16 cellular contexts compared by ENCODE assay signal in the genomic region with DNA sequence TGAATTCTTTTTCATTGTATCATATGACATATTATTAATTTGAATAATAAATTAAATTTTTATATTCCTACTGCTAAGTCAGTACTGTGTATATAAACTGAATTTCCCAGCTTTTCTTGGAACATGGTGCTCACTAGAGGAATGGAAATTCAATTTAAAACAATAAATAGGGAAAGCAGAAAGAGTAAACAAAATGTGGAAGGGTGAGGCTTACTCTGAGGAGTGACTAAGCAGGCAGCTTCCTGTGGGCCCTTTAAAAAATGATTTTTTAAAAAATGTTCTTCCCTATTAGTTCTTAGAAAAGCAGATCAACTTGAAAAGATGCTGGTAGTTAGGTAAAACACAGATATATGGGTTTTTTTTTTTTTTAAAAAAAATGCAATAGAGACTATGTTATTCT. TPM values are rescaled to one million over a fixed set of nuclear protein-coding genes. Genes with fewer than 3 reads are reported as not detected.
DNase-seq lines count a peak whose midpoint lies in the region; ATAC-seq, FAIRE-seq and TF ChIP-seq lines count a peak whose summit lies in the region.
"Had no signal": no experiment of that assay in that cellular context is flagged by ENCODE, and none has a peak within 500 bp of the region (broad histone marks: within the 10 kb centered on the region; RNA-seq: fewer than 3 reads in every experiment).

No MANE protein-coding gene starts in this region.

- H4K20me1 ChIP-seq in PC-9 (ENCODE audit: insufficient read depth) (no peaks in the 10 kb centered on the region), endothelial cell of umbilical vein (replicated peaks; ENCODE audit: control insufficient read depth, extremely low read depth, insufficient read depth, low read length) (no peaks in the 10 kb centered on the region)
- H4K20me1 ChIP-seq: BLaER1 had no signal

- H3K4me3 ChIP-seq in PC-9: no peak overlapping the region
- H3K4me3 ChIP-seq in endothelial cell of umbilical vein (replicated peaks in 1 of 3; ENCODE audit: insufficient read depth in 1 of 3, low read depth in 1 of 3, low read length in 3 of 3): no peak overlapping the region
- H3K4me3 ChIP-seq in upper lobe of right lung: no peak overlapping the region
- H3K4me3 ChIP-seq in dorsolateral prefrontal cortex: no peak overlapping the region
- H3K4me3 ChIP-seq: BLaER1, lung, tibial nerve had no signal

- H3K27ac ChIP-seq in PC-9 (no peak overlapping the region), endothelial cell of umbilical vein (ENCODE audit: insufficient read depth, low read depth, low read length) (peak overlapping the region; percentile 67), upper lobe of right lung (peak overlapping the region; percentile 34), dorsolateral prefrontal cortex (peak overlapping the region in 9 of 59 donors; percentile 2 to 43 (median 24))
- H3K27ac ChIP-seq: BLaER1 had no signal

- no peaks in the 10 kb centered on the region for H3K9me3 ChIP-seq in PC-9 (ENCODE audit: insufficient read depth, low read depth)
- H3K9me3 ChIP-seq in endothelial cell of umbilical vein (replicated peaks; ENCODE audit: control insufficient read depth, insufficient read depth, low read length): no peaks in the 10 kb centered on the region
- H3K9me3 ChIP-seq in upper lobe of right lung: no peaks in the 10 kb centered on the region
- H3K9me3 ChIP-seq: BLaER1, tibial nerve had no signal

- intact Hi-C loops in left ventricle myocardium superior (cut with micrococcal nuclease): no loop called here
- intact Hi-C loops in Right ventricle myocardium superior (cut with DNase I): loop anchor here (10.0 kb wide), 1 partner anchor 48 kb away; the partner anchor contains the start of gene S1PR1
- intact Hi-C loops in PC-9 (cut with micrococcal nuclease; ENCODE audit: unreplicated experiment): no loop called here
- intact Hi-C loops in endothelial cell of umbilical vein (cut with micrococcal nuclease): loop anchor here (1.0 kb wide), 1 partner anchor 49 kb away; no protein-coding TSS in a partner anchor
- intact Hi-C loops in upper lobe of right lung (cut with DNase I): no loop called here
- intact Hi-C loops in dorsolateral prefrontal cortex (cut with DNase I): no loop called here

- H3K9me1 ChIP-seq in endothelial cell of umbilical vein (replicated peaks; ENCODE audit: control insufficient read depth, extremely low read depth, insufficient read depth, low read length): no peaks in the 10 kb centered on the region

- no peaks in the 10 kb centered on the region for H3K9me2 ChIP-seq in PC-9 (ENCODE audit: insufficient read depth)

- TF ChIP-seq POLR2A in endothelial cell of umbilical vein (IDR thresholded peaks at IDR 0.05; ENCODE audit: low read depth, low read length): no peak

- H3K9ac ChIP-seq in endothelial cell of umbilical vein (replicated peaks; ENCODE audit: extremely low read depth, insufficient read depth, low read length): peak overlapping the region; percentile 16
- H3K9ac ChIP-seq: BLaER1 had no signal

- peak overlapping the region; percentile 6; the same call in 1 of the 2 replicates for H3K4me2 ChIP-seq in PC-9
- peak overlapping the region; percentile 58 for H3K4me2 ChIP-seq in endothelial cell of umbilical vein (ENCODE audit: insufficient read depth, low read length)
- H3K4me2 ChIP-seq: BLaER1 had no signal

- H3K27me3 ChIP-seq in PC-9 (ENCODE audit: insufficient read depth, low read depth) (no peaks in the 10 kb centered on the region), endothelial cell of umbilical vein (ENCODE audit: control insufficient read depth in 2 of 2, insufficient read depth in 2 of 2, low read length in 2 of 2) (no peaks in the 10 kb centered on the region), upper lobe of right lung (no peaks in the 10 kb centered on the region), dorsolateral prefrontal cortex (peaks cover 0 to 8% (median 0%) of the 10 kb centered on the region in 45 donors)
- H3K27me3 ChIP-seq: BLaER1, tibial nerve had no signal

- FAIRE-seq in endothelial cell of umbilical vein (lab: Jason Lieb, UNC): peak; percentile 71
- FAIRE-seq: G401.6 had no signal

- dilution Hi-C loops in endothelial cell of umbilical vein (cut with MboI; ENCODE audit: extremely low pct_ligation_motif_present, low sequenced_read_pairs): no loop called here

- H3K79me2 ChIP-seq in PC-9 (ENCODE audit: low read depth) (no peaks in the 10 kb centered on the region), endothelial cell of umbilical vein (ENCODE audit: control insufficient read depth, insufficient read depth, low read length) (no peaks in the 10 kb centered on the region)

- TF ChIP-seq CTCF in PC-9 (conservative IDR thresholded peaks at IDR 0.05): no peak
- TF ChIP-seq CTCF in endothelial cell of umbilical vein (IDR thresholded peaks at IDR 0.05; ENCODE audit: extremely low read depth in 1 of 2, insufficient read depth in 1 of 2, low read depth in 1 of 2, low read length in 2 of 2): no peak
- no peak for TF ChIP-seq CTCF in upper lobe of right lung (IDR thresholded peaks at IDR 0.05)
- no peak for TF ChIP-seq CTCF in dorsolateral prefrontal cortex (IDR thresholded peaks at IDR 0.05 in 54 of 56, conservative IDR thresholded peaks at IDR 0.05 in 2 of 56; ENCODE audit: low read depth in 1 of 56, partially characterized antibody in 56 of 56)

- POLR2A ChIA-PET in PC-9 (lab: Charles Lee; ENCODE audit: unreplicated experiment): interaction anchor here (0.6 kb wide), 1 partner anchor 174 kb away, joined by 4 read pairs; no protein-coding TSS in a partner anchor
- POLR2A ChIA-PET in endothelial cell of umbilical vein (lab: Charles Lee): no interaction called here

- no peaks in the 10 kb centered on the region for H3F3A ChIP-seq in PC-9 (ENCODE audit: insufficient read depth, low read depth)

- H2AFZ ChIP-seq in PC-9 (no peak overlapping the region), endothelial cell of umbilical vein (ENCODE audit: low read depth, low read length) (no peak overlapping the region)

- no peak for DNase-seq in left ventricle myocardium superior
- no peak for DNase-seq in Right ventricle myocardium superior
- DNase-seq in PC-9: no peak
- DNase-seq in endothelial cell of umbilical vein (ENCODE audit: low read depth, low spot score): peak; percentile 56
- DNase-seq in upper lobe of right lung: no peak
- DNase-seq in dorsolateral prefrontal cortex: no peak
- DNase-seq: NCI-H2081, retina had no signal

- BruUV-seq in PC-9 (replicated peaks; lab: Mats Ljungman, UMichigan): no TSS peak
- no TSS peak for BruUV-seq in endothelial cell of umbilical vein (replicated peaks; lab: Mats Ljungman, UMichigan)

- CTCF ChIA-PET in PC-9 (lab: Charles Lee) (interaction anchor here (0.6 to 0.8 kb wide), 3 partner anchors 13 to 65 kb away, joined by 3 read pairs; no protein-coding TSS in a partner anchor), endothelial cell of umbilical vein (lab: Charles Lee) (interaction anchor here (0.7 to 3.2 kb wide), 14 partner anchors 10 to 170 kb away, joined by 3 to 11 read pairs (median 3); no protein-coding TSS in a partner anchor)

- ATAC-seq in left ventricle myocardium superior (peak; percentile 45), Right ventricle myocardium superior (ENCODE audit: poor library complexity) (no peak), upper lobe of right lung (peak; percentile 17), GM18868 (IDR thresholded peaks at IDR 0.05; ENCODE audit: unreplicated experiment) (no peak), HG03139 (IDR thresholded peaks at IDR 0.05; ENCODE audit: unreplicated experiment) (no peak)
- ATAC-seq: activated naive CD4-positive, alpha-beta T cell treated with anti-CD3 and anti-CD28 coated beads, Interleukin-2, amount 50 U/mL, for 72 hours; natural killer cell treated with Interleukin-12 subunit alpha and Interleukin-12 subunit beta and Interleukin-15 and Interleukin-18, amount 100 ng/mL, for 72 hours had no signal

- H3K4me1 ChIP-seq in PC-9 (replicated peaks; ENCODE audit: insufficient read depth) (no peaks in the 10 kb centered on the region; the same call in 1 of the 2 replicates), endothelial cell of umbilical vein (ENCODE audit: control insufficient read depth, extremely low read depth, insufficient read depth, low read length) (peaks cover 44% of the 10 kb centered on the region), upper lobe of right lung (peaks cover 4% of the 10 kb centered on the region)
- H3K4me1 ChIP-seq: BLaER1, tibial nerve had no signal

- H3K36me3 ChIP-seq in PC-9 (ENCODE audit: low read depth) (no peaks in the 10 kb centered on the region), endothelial cell of umbilical vein (ENCODE audit: control insufficient read depth in 2 of 2, extremely low read depth in 1 of 2, insufficient read depth in 2 of 2, low read length in 2 of 2) (no peaks in the 10 kb centered on the region), upper lobe of right lung (no peaks in the 10 kb centered on the region)
- H3K36me3 ChIP-seq: BLaER1, tibial nerve had no signal

TF ChIP-seq in endothelial cell of umbilical vein, 7 proteins besides CTCF, POLR2A, EP300 and RAD21:
- TF ChIP-seq EZH2 (IDR thresholded peaks at IDR 0.05; ENCODE audit: borderline replicate concordance, low read depth, low read length, severe bottlenecking) (no peak), JUN (IDR thresholded peaks at IDR 0.05; ENCODE audit: borderline replicate concordance, insufficient read depth, insufficient read length, low read depth) (peak; percentile 8), FOS (IDR thresholded peaks at IDR 0.05; ENCODE audit: borderline replicate concordance, insufficient read depth, low read length) (peak; percentile 68)
TF ChIP-seq in endothelial cell of umbilical vein: peak in this region for 2.

RNA-seq across cellular contexts. Expression of gene S1PR1, which starts 49.5 kb away (rescaled TPM):
- total RNA-seq in left ventricle myocardium superior (58.1 TPM), Right ventricle myocardium superior (50.9 TPM), PC-9 (2021) (0.15 and 0.68 TPM in 2 replicates), endothelial cell of umbilical vein (137 and 138 TPM in 2 replicates), upper lobe of right lung (134 TPM), dorsolateral prefrontal cortex (100 to 1,000 TPM in 3 of 120 experiments, 10 to 100 TPM in 117; 24.3 to 131 (median 50.3) TPM)
- 346 and 387 TPM in 2 replicates for polyA plus RNA-seq in endothelial cell of umbilical vein
- 206 and 215 TPM in 2 replicates for polyA plus RNA-seq in endothelial cell of umbilical vein (2011; cell fraction: cytosol; rRNA removed)
- 219 and 225 TPM in 2 replicates for polyA plus RNA-seq in endothelial cell of umbilical vein (2011; cell fraction: nucleus; rRNA removed)
- 130 and 148 TPM in 2 replicates for polyA plus RNA-seq in endothelial cell of umbilical vein (2012)
- 433 and 446 TPM in 2 replicates for polyA minus RNA-seq in endothelial cell of umbilical vein
- polyA minus RNA-seq in endothelial cell of umbilical vein (2011; cell fraction: cytosol; rRNA and poly(A)+ RNA removed): not detected
- 363 and 384 TPM in 2 replicates for polyA minus RNA-seq in endothelial cell of umbilical vein (2011; cell fraction: nucleus; rRNA and poly(A)+ RNA removed)

Comparison
In these comparisons a context has a peak if more than half of its experiments do, and no peak if none do; other contexts are left out.
1. ATAC-seq: peak in left ventricle myocardium superior (single experiment) and upper lobe of right lung (single experiment); none in Right ventricle myocardium superior (single experiment), GM18868 (single experiment) and HG03139 (single experiment).
2. intact Hi-C loops: an anchor here in Right ventricle myocardium superior (10.0 kb wide) and endothelial cell of umbilical vein (1.0 kb wide); none called in left ventricle myocardium superior, PC-9, upper lobe of right lung and dorsolateral prefrontal cortex.
3. RNA of gene S1PR1, which starts 49.5 kb away (total RNA-seq): 137 to 138 TPM in endothelial cell of umbilical vein, 134 TPM in upper lobe of right lung (single experiment), 58.1 TPM in left ventricle myocardium superior (single experiment), 50.9 TPM in Right ventricle myocardium superior (single experiment) and 24.3 to 131 TPM in dorsolateral prefrontal cortex; 0.15 to 0.68 TPM in PC-9; every median in the first group is over 10 times any median in the second.